In genomic region chr11:111762981-111763643, GRCh38 we compare ENCODE assay signal across 13 cellular contexts. TPM values are rescaled to one million over a fixed set of nuclear protein-coding genes. Genes with fewer than 3 reads are reported as not detected.
DNase-seq lines count a peak whose midpoint lies in the region; ATAC-seq and TF ChIP-seq lines count a peak whose summit lies in the region.
"Had no signal": no experiment of that assay in that cellular context is flagged by ENCODE, and none has a peak within 500 bp of the region (broad histone marks: within the 10 kb centered on the region; RNA-seq: fewer than 3 reads in every experiment).

No MANE protein-coding gene starts in this region.

- intact Hi-C loops in A673 (cut with micrococcal nuclease; ENCODE audit: unreplicated experiment) = no loop called here

- H3K27me3 ChIP-seq in A673 (replicated peaks; ENCODE audit: insufficient read depth, low read depth, low read length, poor library complexity) (no peaks in the 10 kb centered on the region), GM06990 (replicated peaks; ENCODE audit: control insufficient read depth, insufficient read depth, low read length) (no peaks in the 10 kb centered on the region)
- H3K27me3 ChIP-seq: SJSA1 had no signal

- POLR2A ChIA-PET in A673 (lab: Charles Lee; ENCODE audit: low non-redundant PET) = interaction anchor here (0.6 to 0.8 kb wide), 2 partner anchors 121 to 301 kb away, joined by 3 read pairs; no protein-coding TSS in a partner anchor
- POLR2A ChIA-PET in GM10248 (lab: Yijun Ruan, JAX) = no interaction called here

- peak overlapping the region; percentile 60 for H3K27ac Mint-ChIP-seq in T-helper 17 cell
- H3K27ac Mint-ChIP-seq in stimulated activated naive B cell treated with anti-CD40 and anti-IgM and Interleukin-4, amounts not matched to agents 10 μg/mL and 1 μg/mL and 100 μg/mL, for 72 hours = no peak overlapping the region
- H3K27ac Mint-ChIP-seq: activated CD8-positive, alpha-beta T cell treated with anti-CD3 and anti-CD28 coated beads, Interleukin-2, amount 10 ng/mL, durations not matched to agents 7 days and 5 days had no signal

- CTCF ChIA-PET in A673 (lab: Charles Lee) (interaction anchor here (0.6 to 1.7 kb wide), 5 partner anchors 14 to 308 kb away, joined by 3 to 8 read pairs (median 3); no protein-coding TSS in a partner anchor), GM10248 (lab: Yijun Ruan, JAX) (interaction anchor here (1.0 to 2.9 kb wide), 7 partner anchors 10 to 153 kb away, joined by 3 to 19 read pairs (median 3); no protein-coding TSS in a partner anchor)

- H3K9me3 ChIP-seq in A673 (ENCODE audit: low read depth, low read length, poor library complexity, severe bottlenecking) = no peaks in the 10 kb centered on the region
- no peaks in the 10 kb centered on the region for H3K9me3 ChIP-seq in T-helper 17 cell (ENCODE audit: control insufficient read depth, low read length, poor library complexity, severe bottlenecking)
- H3K9me3 ChIP-seq: prostate gland, SJSA1, thoracic aorta had no signal

- ATAC-seq in T-helper 17 cell (no peak), GM18520 (IDR thresholded peaks at IDR 0.05; ENCODE audit: unreplicated experiment) (no peak), GM21447 (IDR thresholded peaks at IDR 0.05; ENCODE audit: unreplicated experiment) (no peak)
- no peak for ATAC-seq in stimulated activated naive B cell treated with anti-CD40 and anti-IgM and Interleukin-4, amounts not matched to agents 10 μg/mL and 1 μg/mL and 100 μg/mL, for 72 hours (replicated peaks)
- ATAC-seq: activated CD8-positive, alpha-beta T cell treated with anti-CD3 and anti-CD28 coated beads, Interleukin-2, amount 10 ng/mL, durations not matched to agents 7 days and 5 days had no signal

- TF ChIP-seq CTCF in A673 (conservative IDR thresholded peaks at IDR 0.05; ENCODE audit: low read depth, low read length) (peak; percentile 40), GM06990 (IDR thresholded peaks at IDR 0.05; ENCODE audit: insufficient read depth, low read length, poor library complexity, severe bottlenecking) (peak; percentile 10), fibroblast of the aortic adventitia (IDR thresholded peaks at IDR 0.05; ENCODE audit: insufficient read depth, low read length) (peak; percentile 31), GM10248 (IDR thresholded peaks at IDR 0.05; ENCODE audit: control extremely low read depth, extremely low read depth, low read depth, missing control alignments) (no peak)

- peaks cover 57% of the 10 kb centered on the region for H3K36me3 ChIP-seq in A673 (ENCODE audit: insufficient read depth, low read length, poor library complexity, severe bottlenecking)
- H3K36me3 ChIP-seq in GM06990 (ENCODE audit: control insufficient read depth, insufficient read depth, low read length) = peaks cover 3% of the 10 kb centered on the region
- H3K36me3 ChIP-seq: prostate gland had no signal

- H3K9me3 Mint-ChIP-seq in stimulated activated naive B cell treated with anti-CD40 and anti-IgM and Interleukin-4, amounts not matched to agents 10 μg/mL and 1 μg/mL and 100 μg/mL, for 72 hours = no peaks in the 10 kb centered on the region

- H3K4me3 ChIP-seq in A673 (ENCODE audit: low read depth, low read length, poor library complexity, severe bottlenecking) = no peak overlapping the region
- H3K4me3 ChIP-seq in GM06990 (replicated peaks; ENCODE audit: low read depth, low read length) = no peak overlapping the region
- no peak overlapping the region for H3K4me3 ChIP-seq in fibroblast of the aortic adventitia (ENCODE audit: low read depth, low read length)
- H3K4me3 ChIP-seq: prostate gland, SJSA1, thoracic aorta had no signal

- peaks cover 29% of the 10 kb centered on the region for H3K4me1 Mint-ChIP-seq in T-helper 17 cell
- peaks cover 23 to 33% of the 10 kb centered on the region in 2 donors for H3K4me1 Mint-ChIP-seq in stimulated activated naive B cell treated with anti-CD40 and anti-IgM and Interleukin-4, amounts not matched to agents 10 μg/mL and 1 μg/mL and 100 μg/mL, for 72 hours

- H3K36me3 Mint-ChIP-seq in T-helper 17 cell (ENCODE audit: low read depth) = peaks cover 15% of the 10 kb centered on the region
- peaks cover 34 to 47% of the 10 kb centered on the region in 2 donors for H3K36me3 Mint-ChIP-seq in stimulated activated naive B cell treated with anti-CD40 and anti-IgM and Interleukin-4, amounts not matched to agents 10 μg/mL and 1 μg/mL and 100 μg/mL, for 72 hours

- BruUV-seq in A673 (replicated peaks; lab: Mats Ljungman, UMichigan) = no TSS peak

- no peak overlapping the region for H3K27ac ChIP-seq in A673 (ENCODE audit: low read depth, low read length, poor library complexity, severe bottlenecking)
- H3K27ac ChIP-seq: C4-2B, prostate gland, SJSA1, thoracic aorta had no signal

- H3K27me3 Mint-ChIP-seq in T-helper 17 cell = no peaks in the 10 kb centered on the region
- H3K27me3 Mint-ChIP-seq in stimulated activated naive B cell treated with anti-CD40 and anti-IgM and Interleukin-4, amounts not matched to agents 10 μg/mL and 1 μg/mL and 100 μg/mL, for 72 hours = no peaks in the 10 kb centered on the region

- peaks cover 8% of the 10 kb centered on the region for H3K4me1 ChIP-seq in A673 (ENCODE audit: insufficient read depth, low read length, poor library complexity, severe bottlenecking)
- H3K4me1 ChIP-seq: prostate gland had no signal

- DNase-seq in A673 (ENCODE audit: low spot score) (peak; percentile 38), GM06990 (ENCODE audit: extremely low read depth, insufficient read length) (no peak), T-helper 17 cell (no peak), fibroblast of the aortic adventitia (ENCODE audit: low read depth) (peak; percentile 44), GM10248 (ENCODE audit: extremely low spot score) (no peak)
- no peak for DNase-seq in stimulated activated naive B cell treated with anti-CD40 and anti-IgM and Interleukin-4, amounts not matched to agents 10 μg/mL and 1 μg/mL and 100 μg/mL, for 72 hours
- DNase-seq: activated CD8-positive, alpha-beta T cell treated with anti-CD3 and anti-CD28 coated beads, Interleukin-2, amount 10 ng/mL, durations not matched to agents 7 days and 5 days had no signal

- no peak overlapping the region for H3K4me3 Mint-ChIP-seq in T-helper 17 cell
- no peak overlapping the region for H3K4me3 Mint-ChIP-seq in stimulated activated naive B cell treated with anti-CD40 and anti-IgM and Interleukin-4, amounts not matched to agents 10 μg/mL and 1 μg/mL and 100 μg/mL, for 72 hours
- H3K4me3 Mint-ChIP-seq: activated CD8-positive, alpha-beta T cell treated with anti-CD3 and anti-CD28 coated beads, Interleukin-2, amount 10 ng/mL, durations not matched to agents 7 days and 5 days had no signal

RNA-seq across cellular contexts. Expression of gene PPP2R1B, which starts 3.1 kb away (rescaled TPM):
- total RNA-seq in A673 (2021) = 72.2 and 80.0 TPM in 2 replicates
- 10 to 100 TPM; 26.4 to 32.0 TPM for total RNA-seq in T-helper 17 cell
- 18.4 and 27.1 TPM in 2 replicates for total RNA-seq in fibroblast of the aortic adventitia (ENCODE audit: low replicate concordance)

Comparison
In these comparisons a context has a peak if more than half of its experiments do, and no peak if none do; other contexts are left out.
1. DNase-seq: peak in A673 (single experiment) and fibroblast of the aortic adventitia (single experiment); none in GM06990 (single experiment), T-helper 17 cell (0 of 3), stimulated activated naive B cell treated with anti-CD40 and anti-IgM and Interleukin-4, amounts not matched to agents 10 μg/mL and 1 μg/mL and 100 μg/mL, for 72 hours (single experiment) and GM10248 (single experiment).